In genomic region chr17:40317345-40317873, GRCh38 we compare ENCODE assay signal across 8 cellular contexts. TPM values are rescaled to one million over a fixed set of nuclear protein-coding genes. Genes with fewer than 3 reads are reported as not detected.
DNase-seq lines count a peak whose midpoint lies in the region; ATAC-seq, FAIRE-seq and TF ChIP-seq lines count a peak whose summit lies in the region.

No MANE protein-coding gene starts in this region.

- peak overlapping the region; percentile 30 for H2AFZ ChIP-seq in HepG2 (ENCODE audit: low read length)

- H3K36me3 Mint-ChIP-seq in CD8-positive, alpha-beta T cell, result peaks cover 13% of the 10 kb centered on the region

- TF ChIP-seq RAD21 in HepG2 (CRISPR knock-in tag; IDR thresholded peaks at IDR 0.05), result no peak

- H3K4me1 Mint-ChIP-seq in CD8-positive, alpha-beta T cell (ENCODE audit: low read depth), result peaks cover 84% of the 10 kb centered on the region

- peak in 4 of 7 experiments; percentile 46 to 63 (median 54) for DNase-seq in CD8-positive, alpha-beta T cell
- DNase-seq in HEK293T (ENCODE audit: extremely low spot score), result peak; percentile 23
- peak in 3 of 5 donors; percentile 38 to 49 (median 47) for DNase-seq in T-helper 1 cell
- peak; percentile 70 for DNase-seq in dedifferentiated amniotic fluid mesenchymal stem cell (ENCODE audit: extremely low spot score)
- DNase-seq in HepG2 (ENCODE audit: low spot score), result peak; percentile 64
- no peak for DNase-seq in thoracic aorta (ENCODE audit: low spot score)
- no peak for DNase-seq in NCI-H2081 (lab: John Stamatoyannopoulos, UW)

- in situ Hi-C loops in HepG2 (cut with HindIII; ENCODE audit: extremely low pct_ligation_motif_present, low pct_unique_long_range_greater_than_20kb), result loop anchor here (5.0 kb wide), 2 partner anchors 35 to 100 kb away; partner anchors contain the start of gene TOP2A

- peaks cover 27% of the 10 kb centered on the region for H3K79me2 ChIP-seq in HepG2 (ENCODE audit: insufficient read depth, low read length)

- TF ChIP-seq EP300 in HepG2 (IDR thresholded peaks at IDR 0.05; ENCODE audit: low read depth in 2 of 2, low read length in 2 of 2) (no peak), HepG2 (CRISPR knock-in tag; IDR thresholded peaks at IDR 0.05; ENCODE audit: borderline replicate concordance) (no peak)

- no peaks in the 10 kb centered on the region for H3K9me3 ChIP-seq in CD8-positive, alpha-beta T cell (ENCODE audit: low read length)
- H3K9me3 ChIP-seq in HepG2 (ENCODE audit: low read length) (no peaks in the 10 kb centered on the region), thoracic aorta (no peaks in the 10 kb centered on the region)

- H3K9ac ChIP-seq in HepG2 (ENCODE audit: insufficient read depth, low read depth, low read length), result peak overlapping the region; percentile 72

- WGBS in HepG2 (ENCODE audit: low lambda C conversion rate), result under 1% methylated on average over 6 of the region's 6 CpGs

- no peaks in the 10 kb centered on the region for H3K27me3 Mint-ChIP-seq in CD8-positive, alpha-beta T cell (ENCODE audit: low read depth)

- peak overlapping the region; percentile 94 for H3K27ac ChIP-seq in CD8-positive, alpha-beta T cell (ENCODE audit: low read depth, low read length)
- peak overlapping the region; percentile 45 for H3K27ac ChIP-seq in HepG2 (ENCODE audit: extremely low read length, insufficient read depth, low read length)
- H3K27ac ChIP-seq in thoracic aorta, result peak overlapping the region; percentile 91

- peak; percentile 54 for TF ChIP-seq CTCF in CD8-positive, alpha-beta T cell (IDR thresholded peaks at IDR 0.05)
- TF ChIP-seq CTCF in HepG2 (CRISPR knock-in tag; IDR thresholded peaks at IDR 0.05), result peak; percentile 58
- TF ChIP-seq CTCF in thoracic aorta (IDR thresholded peaks at IDR 0.05), result peak; percentile 60

- no peak for ATAC-seq in CD8-positive, alpha-beta T cell
- ATAC-seq in HepG2 (peak; percentile 42), thoracic aorta (ENCODE audit: insufficient number of reproducible peaks, low FRiP score, low read depth) (no peak), HG02981 (IDR thresholded peaks at IDR 0.05; ENCODE audit: unreplicated experiment) (no peak)

- intact Hi-C loops in CD8-positive, alpha-beta T cell (cut with DNase I, micrococcal nuclease), result loop anchor here in 1 of 2 experiments (1.0 to 10.0 kb wide), 2 partner anchors 28 to 543 kb away; no protein-coding TSS in a partner anchor
- intact Hi-C loops in HepG2 (cut with micrococcal nuclease; ENCODE audit: unreplicated experiment), result loop anchor here (2.0 kb wide), 3 partner anchors 15 to 99 kb away; partner anchors contain the start of gene TOP2A

- peak overlapping the region; percentile 91 for H3K4me3 ChIP-seq in CD8-positive, alpha-beta T cell (ENCODE audit: low read depth, low read length)
- H3K4me3 ChIP-seq in HepG2 (replicated peaks in 1 of 3; ENCODE audit: insufficient read depth in 1 of 3, low read depth in 2 of 3, low read length in 3 of 3), result peak overlapping the region; percentile 86 to 95 (median 86)
- peak overlapping the region; percentile 99 for H3K4me3 ChIP-seq in thoracic aorta

- peak overlapping the region; percentile 100 for H3K4me2 ChIP-seq in HepG2 (ENCODE audit: low read depth, low read length)

- H3K4me1 ChIP-seq in CD8-positive, alpha-beta T cell (ENCODE audit: insufficient read depth, low read length), result peaks cover 76% of the 10 kb centered on the region
- H3K4me1 ChIP-seq in HepG2 (ENCODE audit: insufficient read depth, low read length), result peaks cover 89% of the 10 kb centered on the region
- peaks cover 79 to 91% of the 10 kb centered on the region in 2 donors for H3K4me1 ChIP-seq in thoracic aorta (ENCODE audit: control insufficient read depth in 1 of 2, low read depth in 2 of 2)

- no peaks in the 10 kb centered on the region for H3K9me3 Mint-ChIP-seq in CD8-positive, alpha-beta T cell

- peak; percentile 37 for FAIRE-seq in HepG2 (lab: Jason Lieb, UNC)

- no peaks in the 10 kb centered on the region for H3K36me3 ChIP-seq in CD8-positive, alpha-beta T cell (ENCODE audit: insufficient read depth, low read length)
- H3K36me3 ChIP-seq in HepG2 (replicated peaks in 1 of 2; ENCODE audit: control insufficient read depth in 1 of 2, insufficient read depth in 2 of 2, low read length in 2 of 2), result no peaks in the 10 kb centered on the region
- no peaks in the 10 kb centered on the region for H3K36me3 ChIP-seq in thoracic aorta

- TF ChIP-seq POLR2A in HepG2 (IDR thresholded peaks at IDR 0.05; ENCODE audit: insufficient read depth in 1 of 2, low read depth in 2 of 2, low read length in 2 of 2), result no peak

- H4K20me1 ChIP-seq in HepG2 (ENCODE audit: insufficient read depth, low read length), result no peaks in the 10 kb centered on the region; the same call in 1 of the 2 replicates

- no peaks in the 10 kb centered on the region for H3K27me3 ChIP-seq in CD8-positive, alpha-beta T cell (ENCODE audit: insufficient read depth, low read length)
- H3K27me3 ChIP-seq in HepG2 (ENCODE audit: control insufficient read depth in 1 of 2, insufficient read depth in 2 of 2, low read length in 2 of 2) (no peaks in the 10 kb centered on the region; a peak in 1 of 5 replicates), thoracic aorta (replicated peaks; ENCODE audit: insufficient read depth) (no peaks in the 10 kb centered on the region)

- CTCF ChIA-PET in CD8-positive, alpha-beta T cell (lab: Charles Lee), result interaction anchor here (0.5 to 34.6 kb wide), 8 partner anchors 12 to 890 kb away, joined by 3 to 1103 read pairs (median 4); partner anchors contain the start of genes GJD3 and RARA
- CTCF ChIA-PET in HEK293T (lab: Yijun Ruan, JAX), result interaction anchor here (0.6 to 2.1 kb wide), 8 partner anchors 10 to 116 kb away, joined by 3 to 18 read pairs (median 4); no protein-coding TSS in a partner anchor
- CTCF ChIA-PET in HepG2 (lab: Yijun Ruan, JAX; ENCODE audit: low intra/inter-chr PET ratio, low total read pairs), result interaction anchor here (1.2 kb wide), 1 partner anchor 15 kb away, joined by 4 read pairs; no protein-coding TSS in a partner anchor

- POLR2A ChIA-PET in CD8-positive, alpha-beta T cell (lab: Charles Lee), result interaction anchor here (0.7 to 1.6 kb wide), 7 partner anchors 8 to 129 kb away, joined by 3 to 6 read pairs (median 4); partner anchors contain the start of gene RARA
- POLR2A ChIA-PET in HEK293T (lab: Yijun Ruan, JAX), result interaction anchor here (0.7 to 2.6 kb wide), 9 partner anchors 8 to 29 kb away, joined by 3 to 12 read pairs (median 4); partner anchors contain the start of genes CDC6 and RARA
- POLR2A ChIA-PET in HepG2 (lab: Yijun Ruan, JAX), result interaction anchor here (0.8 to 3.8 kb wide), 20 partner anchors 8 to 1371 kb away, joined by 3 to 45 read pairs (median 4); partner anchors contain the start of genes NR1D1, PSMD3, RARA and TOP2A

- BruUV-seq in HepG2 (replicated peaks; lab: Mats Ljungman, UMichigan), result TSS peak; percentile 81

- H3K4me3 Mint-ChIP-seq in CD8-positive, alpha-beta T cell, result peak overlapping the region; percentile 91

- H3K27ac Mint-ChIP-seq in CD8-positive, alpha-beta T cell, result peak overlapping the region; percentile 99

RNA-seq across cellular contexts. Expression of gene RARA, which starts 8.4 kb away (rescaled TPM):
- 100 to 1,000 TPM; 133 TPM for total RNA-seq in CD8-positive, alpha-beta T cell
- total RNA-seq in HepG2 (2016; rRNA removed; fragmentation: Illumina TruSeq; extraction: Trizol) (8.6 and 8.9 TPM in 2 replicates), thoracic aorta (10 to 100 TPM; 46.8 to 73.4 TPM)
- 3.2 and 3.7 TPM in 2 replicates for total RNA-seq in HepG2 (2016; cell fraction: cytosol; rRNA removed; fragmentation: Illumina TruSeq; extraction: Trizol; ENCODE audit: low read depth)
- 6.7 and 9.5 TPM in 2 replicates for total RNA-seq in HepG2 (2016; cell fraction: insoluble cytoplasmic fraction; rRNA removed; fragmentation: Illumina TruSeq; extraction: Trizol)
- total RNA-seq in HepG2 (2016; cell fraction: membrane; rRNA removed; fragmentation: Illumina TruSeq; extraction: Trizol), result 8.2 and 11.1 TPM in 2 replicates
- 6.0 and 7.0 TPM in 2 replicates for total RNA-seq in HepG2 (2016; cell fraction: nucleus; rRNA removed; fragmentation: Illumina TruSeq; extraction: Trizol)
- polyA plus RNA-seq in HepG2 (2011; rRNA removed), result 6.0 and 6.4 TPM in 2 replicates
- 2.2 and 3.8 TPM in 2 replicates for polyA plus RNA-seq in HepG2 (2011; cell fraction: cytosol; rRNA removed)
- 13.2 and 13.3 TPM in 2 replicates for polyA plus RNA-seq in HepG2 (2011; cell fraction: nucleus; rRNA removed)
- 15.4 and 16.1 TPM in 2 replicates for polyA plus RNA-seq in HepG2 (2012)
- 3.8 and 5.4 TPM in 2 replicates for polyA plus RNA-seq in HepG2 (2016; cell fraction: cytosol; fragmentation: Illumina TruSeq; extraction: Trizol; ENCODE audit: low read depth)
- 12.7 and 17.8 TPM in 2 replicates for polyA plus RNA-seq in HepG2 (2016; cell fraction: insoluble cytoplasmic fraction; fragmentation: Illumina TruSeq; extraction: Trizol; ENCODE audit: low read depth)
- polyA plus RNA-seq in HepG2 (2016; cell fraction: membrane; fragmentation: Illumina TruSeq; extraction: Trizol; ENCODE audit: low read depth), result 9.6 and 13.8 TPM in 2 replicates
- 19.0 and 19.4 TPM in 2 replicates for polyA plus RNA-seq in HepG2 (2016; cell fraction: nucleus; fragmentation: Illumina TruSeq; extraction: Trizol; ENCODE audit: insufficient read depth, low read depth)
- 6.4 and 11.7 TPM in 2 replicates for polyA minus RNA-seq in HepG2 (2011; rRNA and poly(A)+ RNA removed; ENCODE audit: low replicate concordance)
- polyA minus RNA-seq in HepG2 (2011; cell fraction: cytosol; rRNA and poly(A)+ RNA removed), result 6.7 and 8.2 TPM in 2 replicates
- 5.2 and 6.7 TPM in 2 replicates for polyA minus RNA-seq in HepG2 (2011; cell fraction: nucleus; rRNA and poly(A)+ RNA removed)

RNA-seq across cellular contexts. Expression of gene CDC6, which starts 29.7 kb away (rescaled TPM):
- 1 to 10 TPM; 2.0 to 2.9 TPM for total RNA-seq in CD8-positive, alpha-beta T cell
- total RNA-seq in HepG2 (2016; rRNA removed; fragmentation: Illumina TruSeq; extraction: Trizol), result 114 and 154 TPM in 2 replicates
- 24.3 and 27.3 TPM in 2 replicates for total RNA-seq in HepG2 (2016; cell fraction: cytosol; rRNA removed; fragmentation: Illumina TruSeq; extraction: Trizol; ENCODE audit: low read depth)
- 117 and 162 TPM in 2 replicates for total RNA-seq in HepG2 (2016; cell fraction: insoluble cytoplasmic fraction; rRNA removed; fragmentation: Illumina TruSeq; extraction: Trizol)
- total RNA-seq in HepG2 (2016; cell fraction: membrane; rRNA removed; fragmentation: Illumina TruSeq; extraction: Trizol), result 42.3 and 51.8 TPM in 2 replicates
- 89.2 and 89.6 TPM in 2 replicates for total RNA-seq in HepG2 (2016; cell fraction: nucleus; rRNA removed; fragmentation: Illumina TruSeq; extraction: Trizol)
- 10.7 and 17.4 TPM in 2 replicates for polyA plus RNA-seq in HepG2 (2011; rRNA removed)
- polyA plus RNA-seq in HepG2 (2011; cell fraction: cytosol; rRNA removed), result 6.9 and 8.8 TPM in 2 replicates
- 9.6 and 11.4 TPM in 2 replicates for polyA plus RNA-seq in HepG2 (2011; cell fraction: nucleus; rRNA removed)
- 8.4 and 23.9 TPM in 2 replicates for polyA plus RNA-seq in HepG2 (2012)
- polyA plus RNA-seq in HepG2 (2016; cell fraction: cytosol; fragmentation: Illumina TruSeq; extraction: Trizol; ENCODE audit: low read depth), result 12.0 and 14.2 TPM in 2 replicates
- polyA plus RNA-seq in HepG2 (2016; cell fraction: insoluble cytoplasmic fraction; fragmentation: Illumina TruSeq; extraction: Trizol; ENCODE audit: low read depth), result 133 and 135 TPM in 2 replicates
- polyA plus RNA-seq in HepG2 (2016; cell fraction: membrane; fragmentation: Illumina TruSeq; extraction: Trizol; ENCODE audit: low read depth), result 15.3 and 18.9 TPM in 2 replicates
- polyA plus RNA-seq in HepG2 (2016; cell fraction: nucleus; fragmentation: Illumina TruSeq; extraction: Trizol; ENCODE audit: insufficient read depth, low read depth), result 98.6 and 99.5 TPM in 2 replicates
- polyA minus RNA-seq in HepG2 (2011; rRNA and poly(A)+ RNA removed; ENCODE audit: low replicate concordance), result 8.7 and 50.8 TPM in 2 replicates
- polyA minus RNA-seq in HepG2 (2011; cell fraction: cytosol; rRNA and poly(A)+ RNA removed), result 9.4 and 10.7 TPM in 2 replicates
- polyA minus RNA-seq in HepG2 (2011; cell fraction: nucleus; rRNA and poly(A)+ RNA removed), result 31.5 and 47.0 TPM in 2 replicates
- total RNA-seq in thoracic aorta, result 1 to 10 TPM in 1 of 2 donors, under 1 TPM in 1; 0.71 to 6.8 TPM

RNA-seq across cellular contexts. Expression of gene GJD3, which starts 47.1 kb away (rescaled TPM):
- not detected for total RNA-seq in CD8-positive, alpha-beta T cell
- total RNA-seq in HepG2 (2016; rRNA removed; fragmentation: Illumina TruSeq; extraction: Trizol) (not detected in 2 replicates), thoracic aorta (1 to 10 TPM in 1 of 2 donors, not detected in 1; 1.5 TPM)
- not detected in 2 replicates for total RNA-seq in HepG2 (2016; cell fraction: cytosol; rRNA removed; fragmentation: Illumina TruSeq; extraction: Trizol; ENCODE audit: low read depth)
- not detected in 2 replicates for total RNA-seq in HepG2 (2016; cell fraction: insoluble cytoplasmic fraction; rRNA removed; fragmentation: Illumina TruSeq; extraction: Trizol)
- total RNA-seq in HepG2 (2016; cell fraction: membrane; rRNA removed; fragmentation: Illumina TruSeq; extraction: Trizol), result not detected in 2 replicates
- not detected in 2 replicates for total RNA-seq in HepG2 (2016; cell fraction: nucleus; rRNA removed; fragmentation: Illumina TruSeq; extraction: Trizol)
- polyA plus RNA-seq in HepG2 (2011; rRNA removed), result not detected in 2 replicates
- not detected in 2 replicates for polyA plus RNA-seq in HepG2 (2011; cell fraction: cytosol; rRNA removed)
- not detected in 2 replicates for polyA plus RNA-seq in HepG2 (2011; cell fraction: nucleus; rRNA removed)
- polyA plus RNA-seq in HepG2 (2012), result not detected in 2 replicates
- polyA plus RNA-seq in HepG2 (2016; cell fraction: cytosol; fragmentation: Illumina TruSeq; extraction: Trizol; ENCODE audit: low read depth), result not detected in 2 replicates
- not detected in 2 replicates for polyA plus RNA-seq in HepG2 (2016; cell fraction: insoluble cytoplasmic fraction; fragmentation: Illumina TruSeq; extraction: Trizol; ENCODE audit: low read depth)
- polyA plus RNA-seq in HepG2 (2016; cell fraction: membrane; fragmentation: Illumina TruSeq; extraction: Trizol; ENCODE audit: low read depth), result not detected in 2 replicates
- not detected in 2 replicates for polyA plus RNA-seq in HepG2 (2016; cell fraction: nucleus; fragmentation: Illumina TruSeq; extraction: Trizol; ENCODE audit: insufficient read depth, low read depth)
- polyA minus RNA-seq in HepG2 (2011; rRNA and poly(A)+ RNA removed; ENCODE audit: low replicate concordance), result not detected in 2 replicates
- polyA minus RNA-seq in HepG2 (2011; cell fraction: cytosol; rRNA and poly(A)+ RNA removed), result not detected in 2 replicates
- not detected in 2 replicates for polyA minus RNA-seq in HepG2 (2011; cell fraction: nucleus; rRNA and poly(A)+ RNA removed)

Comparison
In these comparisons a context has a peak if more than half of its experiments do, and no peak if none do; other contexts are left out.
1. DNase-seq: peak in CD8-positive, alpha-beta T cell (4 of 7), HEK293T (single experiment), T-helper 1 cell (3 of 5), dedifferentiated amniotic fluid mesenchymal stem cell (single experiment) and HepG2 (single experiment); none in thoracic aorta (single experiment) and NCI-H2081 (0 of 2).
2. Peak in every context shown above with its lines, with median percentiles within 50 percentile points of each other: H3K27ac ChIP-seq, H3K4me3 ChIP-seq and CTCF ChIP-seq.